20 cellular contexts compared by ENCODE assay signal in the genomic region with DNA sequence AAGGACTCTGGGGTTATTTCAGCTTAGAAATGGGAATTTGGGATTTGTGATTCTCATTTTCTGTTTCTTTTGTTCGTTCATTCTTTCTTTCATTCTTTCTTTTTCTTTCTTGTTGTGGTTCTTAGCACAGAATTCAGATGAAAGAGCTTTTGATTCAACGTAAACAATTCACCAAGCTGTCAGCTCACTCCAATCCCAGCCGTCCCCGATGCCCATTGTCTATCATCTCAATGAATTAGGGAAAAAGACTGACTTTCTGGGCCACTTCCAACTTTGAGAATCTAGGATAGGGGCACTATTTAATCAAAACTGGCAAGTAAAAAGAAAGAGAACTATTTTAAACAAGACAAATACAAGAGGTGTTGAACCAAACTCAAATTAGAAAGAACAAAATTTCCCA. TPM values are rescaled to one million over a fixed set of nuclear protein-coding genes. Genes with fewer than 3 reads are reported as not detected.
DNase-seq lines count a peak whose midpoint lies in the region; ATAC-seq and TF ChIP-seq lines count a peak whose summit lies in the region.
"Had no signal": no experiment of that assay in that cellular context is flagged by ENCODE, and none has a peak within 500 bp of the region (broad histone marks: within the 10 kb centered on the region; RNA-seq: fewer than 3 reads in every experiment).

No MANE protein-coding gene starts in this region.

- no peaks in the 10 kb centered on the region for H3K9me3 ChIP-seq in naive thymus-derived CD4-positive, alpha-beta T cell (ENCODE audit: control insufficient read depth in 2 of 3, low read length in 3 of 3)
- H3K9me3 ChIP-seq in vagina = no peaks in the 10 kb centered on the region
- H3K9me3 ChIP-seq: upper lobe of right lung had no signal

- H3K4me3 Mint-ChIP-seq in stimulated activated naive CD8-positive, alpha-beta T cell treated with anti-CD3 and anti-CD28 coated beads, Interleukin-15, Interleukin-2, amounts not matched to agents 100 ng/mL and 50 ng/mL, for 24 hours = peak overlapping the region; percentile 81
- peak overlapping the region; percentile 64 for H3K4me3 Mint-ChIP-seq in activated T-helper 2 cell treated with anti-CD3 and anti-CD28 coated beads, Interferon-gamma antibody, Interleukin-2, Interleukin-4, amounts not matched to agents 10 μg/mL and 5 μg/mL and 100 μg/mL, durations not matched to agents 14 hours and 24 hours and 36 hours (ENCODE audit: low read depth)
- H3K4me3 Mint-ChIP-seq in naive thymus-derived CD4-positive, alpha-beta T cell = peak overlapping the region; percentile 79 to 98 (median 84)
- no peak overlapping the region for H3K4me3 Mint-ChIP-seq in progenitor cell of endocrine pancreas (ENCODE audit: low read depth)

- H3K4me1 Mint-ChIP-seq in stimulated activated naive CD8-positive, alpha-beta T cell treated with anti-CD3 and anti-CD28 coated beads, Interleukin-15, Interleukin-2, amounts not matched to agents 100 ng/mL and 50 ng/mL, for 24 hours (ENCODE audit: low read depth) = peaks cover 75% of the 10 kb centered on the region
- H3K4me1 Mint-ChIP-seq in activated T-helper 2 cell treated with anti-CD3 and anti-CD28 coated beads, Interferon-gamma antibody, Interleukin-2, Interleukin-4, amounts not matched to agents 10 μg/mL and 5 μg/mL and 100 μg/mL, durations not matched to agents 14 hours and 24 hours and 36 hours (ENCODE audit: low read depth) = peaks cover 68% of the 10 kb centered on the region
- peaks cover 58 to 73% (median 71%) of the 10 kb centered on the region in 7 donors for H3K4me1 Mint-ChIP-seq in naive thymus-derived CD4-positive, alpha-beta T cell
- peaks cover 8% of the 10 kb centered on the region for H3K4me1 Mint-ChIP-seq in progenitor cell of endocrine pancreas (ENCODE audit: low read depth)

- H3K27me3 Mint-ChIP-seq in stimulated activated naive CD8-positive, alpha-beta T cell treated with anti-CD3 and anti-CD28 coated beads, Interleukin-15, Interleukin-2, amounts not matched to agents 100 ng/mL and 50 ng/mL, for 24 hours = no peaks in the 10 kb centered on the region
- H3K27me3 Mint-ChIP-seq in activated T-helper 2 cell treated with anti-CD3 and anti-CD28 coated beads, Interferon-gamma antibody, Interleukin-2, Interleukin-4, amounts not matched to agents 10 μg/mL and 5 μg/mL and 100 μg/mL, durations not matched to agents 14 hours and 24 hours and 36 hours (ENCODE audit: low read depth) = no peaks in the 10 kb centered on the region
- H3K27me3 Mint-ChIP-seq in naive thymus-derived CD4-positive, alpha-beta T cell = no peaks in the 10 kb centered on the region
- peaks cover 33% of the 10 kb centered on the region for H3K27me3 Mint-ChIP-seq in progenitor cell of endocrine pancreas

- peak overlapping the region; percentile 93 for H3K27ac Mint-ChIP-seq in stimulated activated naive CD8-positive, alpha-beta T cell treated with anti-CD3 and anti-CD28 coated beads, Interleukin-15, Interleukin-2, amounts not matched to agents 100 ng/mL and 50 ng/mL, for 24 hours
- H3K27ac Mint-ChIP-seq in activated T-helper 2 cell treated with anti-CD3 and anti-CD28 coated beads, Interferon-gamma antibody, Interleukin-2, Interleukin-4, amounts not matched to agents 10 μg/mL and 5 μg/mL and 100 μg/mL, durations not matched to agents 14 hours and 24 hours and 36 hours = peak overlapping the region; percentile 89
- H3K27ac Mint-ChIP-seq in naive thymus-derived CD4-positive, alpha-beta T cell = peak overlapping the region in 6 of 9 donors; percentile 80 to 99 (median 97)
- H3K27ac Mint-ChIP-seq in progenitor cell of endocrine pancreas = no peak overlapping the region

- intact Hi-C loops in activated T-helper 2 cell treated with anti-CD3 and anti-CD28 coated beads, Interferon-gamma antibody, Interleukin-2, Interleukin-4, amounts not matched to agents 10 μg/mL and 5 μg/mL and 100 μg/mL, durations not matched to agents 14 hours and 24 hours and 36 hours (cut with micrococcal nuclease) = loop anchor here (5.0 kb wide), 1 partner anchor 33 kb away; the partner anchor contains the start of gene GRAP2
- intact Hi-C loops in naive thymus-derived CD4-positive, alpha-beta T cell (cut with micrococcal nuclease) = loop anchor here in 1 of 2 donors (5.0 kb wide), 1 partner anchor 33 kb away; the partner anchor contains the start of gene GRAP2
- intact Hi-C loops in vagina (cut with DNase I) = no loop called here

- peaks cover 91 to 97% of the 10 kb centered on the region in 2 donors for H3K4me1 ChIP-seq in naive thymus-derived CD4-positive, alpha-beta T cell (ENCODE audit: control insufficient read depth in 2 of 2, insufficient read depth in 2 of 2, low read length in 2 of 2)
- no peaks in the 10 kb centered on the region for H3K4me1 ChIP-seq in vagina
- H3K4me1 ChIP-seq: upper lobe of right lung had no signal

- H3K27ac ChIP-seq in naive thymus-derived CD4-positive, alpha-beta T cell (ENCODE audit: low read depth, low read length) = peak overlapping the region; percentile 79
- H3K27ac ChIP-seq in vagina = no peak overlapping the region
- H3K27ac ChIP-seq: coronary artery, RWPE1, upper lobe of right lung had no signal

- no peak for ATAC-seq in stimulated activated naive CD8-positive, alpha-beta T cell treated with anti-CD3 and anti-CD28 coated beads, Interleukin-15, Interleukin-2, amounts not matched to agents 100 U/mL and 50 U/mL, for 24 hours
- no peak for ATAC-seq in naive thymus-derived CD4-positive, alpha-beta T cell
- ATAC-seq: upper lobe of right lung had no signal

- H3K27me3 ChIP-seq in naive thymus-derived CD4-positive, alpha-beta T cell (ENCODE audit: control insufficient read depth in 2 of 2, insufficient read depth in 2 of 2, low read length in 2 of 2) = no peaks in the 10 kb centered on the region
- H3K27me3 ChIP-seq in vagina = no peaks in the 10 kb centered on the region

- H3K4me3 ChIP-seq in naive thymus-derived CD4-positive, alpha-beta T cell (ENCODE audit: low read length) = peak overlapping the region; percentile 30
- H3K4me3 ChIP-seq in vagina = no peak overlapping the region
- H3K4me3 ChIP-seq: coronary artery, upper lobe of right lung had no signal

- CTCF ChIA-PET in naive thymus-derived CD4-positive, alpha-beta T cell (lab: Charles Lee) = interaction anchor here (0.6 to 1.6 kb wide), 12 partner anchors 9 to 1754 kb away, joined by 3 to 6 read pairs (median 4); no protein-coding TSS in a partner anchor

- peaks cover 10% of the 10 kb centered on the region for H3K36me3 Mint-ChIP-seq in stimulated activated naive CD8-positive, alpha-beta T cell treated with anti-CD3 and anti-CD28 coated beads, Interleukin-15, Interleukin-2, amounts not matched to agents 100 ng/mL and 50 ng/mL, for 24 hours (ENCODE audit: low read depth)
- H3K36me3 Mint-ChIP-seq in activated T-helper 2 cell treated with anti-CD3 and anti-CD28 coated beads, Interferon-gamma antibody, Interleukin-2, Interleukin-4, amounts not matched to agents 10 μg/mL and 5 μg/mL and 100 μg/mL, durations not matched to agents 14 hours and 24 hours and 36 hours (ENCODE audit: low read depth) = peaks cover 21% of the 10 kb centered on the region
- H3K36me3 Mint-ChIP-seq in naive thymus-derived CD4-positive, alpha-beta T cell = peaks cover 0 to 22% (median 0%) of the 10 kb centered on the region in 5 donors
- H3K36me3 Mint-ChIP-seq in progenitor cell of endocrine pancreas (ENCODE audit: insufficient read depth) = no peaks in the 10 kb centered on the region
- H3K36me3 Mint-ChIP-seq: brain had no signal

- H3K9me3 Mint-ChIP-seq in stimulated activated naive CD8-positive, alpha-beta T cell treated with anti-CD3 and anti-CD28 coated beads, Interleukin-15, Interleukin-2, amounts not matched to agents 100 ng/mL and 50 ng/mL, for 24 hours = no peaks in the 10 kb centered on the region
- no peaks in the 10 kb centered on the region for H3K9me3 Mint-ChIP-seq in activated T-helper 2 cell treated with anti-CD3 and anti-CD28 coated beads, Interferon-gamma antibody, Interleukin-2, Interleukin-4, amounts not matched to agents 10 μg/mL and 5 μg/mL and 100 μg/mL, durations not matched to agents 14 hours and 24 hours and 36 hours
- H3K9me3 Mint-ChIP-seq in naive thymus-derived CD4-positive, alpha-beta T cell = peaks cover 0 to 1% (median 0%) of the 10 kb centered on the region in 11 donors
- H3K9me3 Mint-ChIP-seq in progenitor cell of endocrine pancreas (ENCODE audit: low read depth) = no peaks in the 10 kb centered on the region
- H3K9me3 Mint-ChIP-seq: brain had no signal

- DNase-seq in stimulated activated naive CD8-positive, alpha-beta T cell treated with anti-CD3 and anti-CD28 coated beads, Interleukin-15, Interleukin-2, amounts not matched to agents 100 U/mL and 50 U/mL, for 24 hours = no peak
- DNase-seq in activated T-helper 2 cell treated with anti-CD3 and anti-CD28 coated beads, Interferon-gamma antibody, Interleukin-2, Interleukin-4, amounts not matched to agents 10 μg/mL and 5 μg/mL and 100 μg/mL, durations not matched to agents 14 hours and 24 hours and 36 hours (ENCODE audit: low spot score) = no peak
- DNase-seq in naive thymus-derived CD4-positive, alpha-beta T cell = no peak
- no peak for DNase-seq in H4 (ENCODE audit: low spot score)
- DNase-seq in vagina (ENCODE audit: extremely low spot score in 2 of 2) = no peak
- no peak for DNase-seq in progenitor cell of endocrine pancreas (ENCODE audit: low spot score, unreplicated experiment)
- DNase-seq: activated CD4-positive, alpha-beta T cell treated with anti-CD3 and anti-CD28 coated beads, Interleukin-2, amount 50 U/mL, for 48 hours; activated gamma-delta T cell treated with Interleukin-2 at 50 U/mL for 16 hours; foreskin fibroblast; NCI-H2081; NCI-H510A treated with DMSO at 0.1 percent for 48 hours; upper lobe of right lung had no signal

- TF ChIP-seq POLR2A in vagina (IDR thresholded peaks at IDR 0.05) = no peak

- POLR2A ChIA-PET in naive thymus-derived CD4-positive, alpha-beta T cell (lab: Charles Lee) = interaction anchor here (0.6 to 4.4 kb wide), 14 partner anchors 10 to 624 kb away, joined by 3 to 64 read pairs (median 4); partner anchors contain the start of gene GRAP2

- TF ChIP-seq CTCF in vagina (IDR thresholded peaks at IDR 0.05) (no peak), progenitor cell of endocrine pancreas (IDR thresholded peaks at IDR 0.05; ENCODE audit: unreplicated experiment) (no peak)

- no peaks in the 10 kb centered on the region for H3K36me3 ChIP-seq in naive thymus-derived CD4-positive, alpha-beta T cell (ENCODE audit: control insufficient read depth in 2 of 3, insufficient read depth in 3 of 3, low read length in 3 of 3)
- H3K36me3 ChIP-seq in vagina = no peaks in the 10 kb centered on the region
- H3K36me3 ChIP-seq: upper lobe of right lung had no signal

RNA-seq across cellular contexts. Expression of gene TMA7B, which starts 25.1 kb away (rescaled TPM):
- total RNA-seq in activated T-helper 2 cell treated with anti-CD3 and anti-CD28 coated beads, Interferon-gamma antibody, Interleukin-2, Interleukin-4, amounts not matched to agents 10 μg/mL and 5 μg/mL and 100 μg/mL, durations not matched to agents 14 hours and 24 hours and 36 hours = 1.7 and 2.0 TPM in 2 replicates
- total RNA-seq in naive thymus-derived CD4-positive, alpha-beta T cell = 10 to 100 TPM in 2 of 5 experiments, 1 to 10 TPM in 3; 6.4 to 12.8 (median 9.5) TPM
- 1 to 10 TPM; 2.6 to 3.3 TPM for polyA plus RNA-seq in naive thymus-derived CD4-positive, alpha-beta T cell
- not detected in 2 replicates for total RNA-seq in H4 (2014; rRNA removed; shearing (Covaris generic))
- 1.7 TPM for total RNA-seq in vagina
- not detected in 2 replicates for total RNA-seq in progenitor cell of endocrine pancreas
- total RNA-seq: G401, kidney epithelial cell, mesenteric fat pad, renal cortical epithelial cell had no signal

RNA-seq across cellular contexts. Expression of gene GRAP2, which starts 34.2 kb away (rescaled TPM):
- total RNA-seq in activated T-helper 2 cell treated with anti-CD3 and anti-CD28 coated beads, Interferon-gamma antibody, Interleukin-2, Interleukin-4, amounts not matched to agents 10 μg/mL and 5 μg/mL and 100 μg/mL, durations not matched to agents 14 hours and 24 hours and 36 hours = 44.1 and 46.5 TPM in 2 replicates
- 100 to 1,000 TPM; 108 to 156 (median 145) TPM for total RNA-seq in naive thymus-derived CD4-positive, alpha-beta T cell
- 100 to 1,000 TPM in 1 of 2 donors, 10 to 100 TPM in 1; 55.2 to 109 TPM for polyA plus RNA-seq in naive thymus-derived CD4-positive, alpha-beta T cell
- not detected in 2 replicates for total RNA-seq in H4 (2014; rRNA removed; shearing (Covaris generic))
- total RNA-seq in vagina (12.3 TPM), progenitor cell of endocrine pancreas (0.58 and 0.60 TPM in 2 replicates)
- total RNA-seq: kidney epithelial cell, renal cortical epithelial cell had no signal

RNA-seq across cellular contexts. Expression of gene ENTHD1, which starts 41.6 kb away (rescaled TPM):
- total RNA-seq in activated T-helper 2 cell treated with anti-CD3 and anti-CD28 coated beads, Interferon-gamma antibody, Interleukin-2, Interleukin-4, amounts not matched to agents 10 μg/mL and 5 μg/mL and 100 μg/mL, durations not matched to agents 14 hours and 24 hours and 36 hours = 0.11 TPM in 2 replicates
- under 1 TPM in 3 of 5 experiments, not detected in 2; 0.12 to 0.60 (median 0.30) TPM for total RNA-seq in naive thymus-derived CD4-positive, alpha-beta T cell
- polyA plus RNA-seq in naive thymus-derived CD4-positive, alpha-beta T cell = under 1 TPM; 0.19 to 0.24 TPM
- not detected in 2 replicates for total RNA-seq in H4 (2014; rRNA removed; shearing (Covaris generic))
- not detected for total RNA-seq in vagina
- total RNA-seq in progenitor cell of endocrine pancreas = not detected in 2 replicates
- total RNA-seq: G401, kidney epithelial cell, mesenteric fat pad, renal cortical epithelial cell, upper lobe of right lung had no signal

RNA-seq across cellular contexts. Expression of gene FAM83F, which starts 59.6 kb away (rescaled TPM):
- 0.07 and 0.11 TPM in 2 replicates for total RNA-seq in activated T-helper 2 cell treated with anti-CD3 and anti-CD28 coated beads, Interferon-gamma antibody, Interleukin-2, Interleukin-4, amounts not matched to agents 10 μg/mL and 5 μg/mL and 100 μg/mL, durations not matched to agents 14 hours and 24 hours and 36 hours
- total RNA-seq in naive thymus-derived CD4-positive, alpha-beta T cell = 10 to 100 TPM in 1 of 5 experiments, 1 to 10 TPM in 1, under 1 TPM in 3; 0.11 to 10.6 (median 0.51) TPM
- polyA plus RNA-seq in naive thymus-derived CD4-positive, alpha-beta T cell = under 1 TPM in 1 of 2 donors, not detected in 1; 0.20 TPM
- not detected in 2 replicates for total RNA-seq in H4 (2014; rRNA removed; shearing (Covaris generic))
- total RNA-seq in vagina (12.8 TPM), progenitor cell of endocrine pancreas (19.8 and 21.3 TPM in 2 replicates)
